ENCODE assay signal across 8 cellular contexts in genomic region chr15:41621200-41622193, GRCh38. TPM values are rescaled to one million over a fixed set of nuclear protein-coding genes. Genes with fewer than 3 reads are reported as not detected.
A peak's percentile ranks its signal among the peaks of the same experiment; 100 is the strongest.
DNase-seq lines count a peak whose midpoint lies in the region; FAIRE-seq and TF ChIP-seq lines count a peak whose summit lies in the region.

No MANE protein-coding gene starts in this region.

- H3K27me3 ChIP-seq in GM06990 (replicated peaks; ENCODE audit: control insufficient read depth, insufficient read depth, low read length) = no peaks in the 10 kb centered on the region
- no peaks in the 10 kb centered on the region for H3K27me3 ChIP-seq in neuron (ENCODE audit: insufficient read depth, low read length)

- peak overlapping the region; percentile 71 for H3K4me3 Mint-ChIP-seq in activated naive CD4-positive, alpha-beta T cell treated with anti-CD3 and anti-CD28 coated beads, Interleukin-2, amount 10 ng/mL, durations not matched to agents 7 days and 5 days
- peak overlapping the region; percentile 75 for H3K4me3 Mint-ChIP-seq in stimulated activated naive CD8-positive, alpha-beta T cell treated with anti-CD3 and anti-CD28 coated beads, Interleukin-15, Interleukin-2, amounts not matched to agents 100 ng/mL and 50 ng/mL, for 24 hours

- H3K36me3 Mint-ChIP-seq in activated naive CD4-positive, alpha-beta T cell treated with anti-CD3 and anti-CD28 coated beads, Interleukin-2, amount 10 ng/mL, durations not matched to agents 7 days and 5 days = peaks cover 1% of the 10 kb centered on the region
- no peaks in the 10 kb centered on the region for H3K36me3 Mint-ChIP-seq in stimulated activated naive CD8-positive, alpha-beta T cell treated with anti-CD3 and anti-CD28 coated beads, Interleukin-15, Interleukin-2, amounts not matched to agents 100 ng/mL and 50 ng/mL, for 24 hours (ENCODE audit: low read depth)

- H2AFZ ChIP-seq in neuron (ENCODE audit: low read depth, low read length) = peak overlapping the region; percentile 91

- no peak for TF ChIP-seq CTCF in GM06990 (IDR thresholded peaks at IDR 0.05; ENCODE audit: insufficient read depth, low read length, poor library complexity, severe bottlenecking)

- H3K4me3 ChIP-seq in GM06990 (replicated peaks; ENCODE audit: low read depth, low read length) (no peak overlapping the region), neuron (ENCODE audit: low read length) (peak overlapping the region; percentile 71)

- peak overlapping the region; percentile 42 for H3K27ac Mint-ChIP-seq in activated naive CD4-positive, alpha-beta T cell treated with anti-CD3 and anti-CD28 coated beads, Interleukin-2, amount 10 ng/mL, durations not matched to agents 7 days and 5 days
- peak overlapping the region; percentile 76 for H3K27ac Mint-ChIP-seq in stimulated activated naive CD8-positive, alpha-beta T cell treated with anti-CD3 and anti-CD28 coated beads, Interleukin-15, Interleukin-2, amounts not matched to agents 100 ng/mL and 50 ng/mL, for 24 hours

- H3K4me1 ChIP-seq in neuron (ENCODE audit: insufficient read depth, low read length) = peaks cover 5% of the 10 kb centered on the region

- H3K9me3 Mint-ChIP-seq in activated naive CD4-positive, alpha-beta T cell treated with anti-CD3 and anti-CD28 coated beads, Interleukin-2, amount 10 ng/mL, durations not matched to agents 7 days and 5 days = peaks cover 6% of the 10 kb centered on the region
- peaks cover 4% of the 10 kb centered on the region for H3K9me3 Mint-ChIP-seq in stimulated activated naive CD8-positive, alpha-beta T cell treated with anti-CD3 and anti-CD28 coated beads, Interleukin-15, Interleukin-2, amounts not matched to agents 100 ng/mL and 50 ng/mL, for 24 hours

- H3K36me3 ChIP-seq in GM06990 (ENCODE audit: control insufficient read depth, insufficient read depth, low read length) = no peaks in the 10 kb centered on the region
- H3K36me3 ChIP-seq in neuron (ENCODE audit: insufficient read depth, low read length) = no peaks in the 10 kb centered on the region

- FAIRE-seq in frontal cortex (lab: Jason Lieb, UNC) = no peak

- CTCF ChIA-PET in activated naive CD4-positive, alpha-beta T cell treated with anti-CD3 and anti-CD28 coated beads, Interleukin-2, amount 10 ng/mL, durations not matched to agents 7 days and 5 days (lab: Charles Lee) = no interaction called here

- peaks cover 32% of the 10 kb centered on the region for H3K27me3 Mint-ChIP-seq in activated naive CD4-positive, alpha-beta T cell treated with anti-CD3 and anti-CD28 coated beads, Interleukin-2, amount 10 ng/mL, durations not matched to agents 7 days and 5 days
- H3K27me3 Mint-ChIP-seq in stimulated activated naive CD8-positive, alpha-beta T cell treated with anti-CD3 and anti-CD28 coated beads, Interleukin-15, Interleukin-2, amounts not matched to agents 100 ng/mL and 50 ng/mL, for 24 hours = peaks cover 6% of the 10 kb centered on the region

- H3K9me3 ChIP-seq in neuron (ENCODE audit: low read length) = peaks cover 2% of the 10 kb centered on the region

- H3K4me1 Mint-ChIP-seq in activated naive CD4-positive, alpha-beta T cell treated with anti-CD3 and anti-CD28 coated beads, Interleukin-2, amount 10 ng/mL, durations not matched to agents 7 days and 5 days = peaks cover 22% of the 10 kb centered on the region
- peaks cover 26% of the 10 kb centered on the region for H3K4me1 Mint-ChIP-seq in stimulated activated naive CD8-positive, alpha-beta T cell treated with anti-CD3 and anti-CD28 coated beads, Interleukin-15, Interleukin-2, amounts not matched to agents 100 ng/mL and 50 ng/mL, for 24 hours (ENCODE audit: low read depth)

- peak; percentile 72 for DNase-seq in GM06990 (ENCODE audit: extremely low read depth, insufficient read length)
- DNase-seq in M059J (ENCODE audit: low read depth) = peak; percentile 84
- DNase-seq in SK-N-DZ (ENCODE audit: low spot score) = peak; percentile 77
- DNase-seq in activated naive CD4-positive, alpha-beta T cell treated with anti-CD3 and anti-CD28 coated beads, Interleukin-2, amount 10 ng/mL, durations not matched to agents 7 days and 5 days = peak; percentile 87
- peak; percentile 80 to 81 for DNase-seq in frontal cortex (ENCODE audit: low spot score in 2 of 2)
- no peak for DNase-seq in NK-92 treated with Interleukin-12 subunit alpha and Interleukin-12 subunit beta, amount 100 ng/mL, for 24 hours (lab: John Stamatoyannopoulos, UW)

RNA-seq across cellular contexts. Expression of gene MGA, which starts 38.7 kb away (rescaled TPM):
- 13.8 and 26.7 TPM in 2 replicates for total RNA-seq in M059J (2014; rRNA removed; shearing (Covaris generic))
- 10.1 and 12.4 TPM in 2 replicates for polyA plus RNA-seq in SK-N-DZ (2014; cell fraction: cytosol; rRNA removed)
- polyA plus RNA-seq in SK-N-DZ (2014; cell fraction: nucleus; rRNA removed) = 15.7 and 18.8 TPM in 2 replicates
- total RNA-seq in frontal cortex = 81.9 TPM
